15 cellular contexts compared by ENCODE assay signal in genomic region chr2:33340265-33340664, GRCh38.
DNase-seq lines count a peak whose midpoint lies in the region; ATAC-seq, FAIRE-seq and TF ChIP-seq lines count a peak whose summit lies in the region.
"Had no signal": no experiment of that assay in that cellular context is flagged by ENCODE, and none has a peak within 500 bp of the region (broad histone marks: within the 10 kb centered on the region; RNA-seq: fewer than 3 reads in every experiment).

No MANE protein-coding gene starts in this region.

- no peaks in the 10 kb centered on the region for H4K20me1 ChIP-seq in GM23338 (replicated peaks; ENCODE audit: insufficient read depth)

- H3K79me2 ChIP-seq in GM23338 (replicated peaks; ENCODE audit: insufficient read depth), result no peaks in the 10 kb centered on the region

- in situ Hi-C loops in gastrocnemius medialis (cut with MboI; ENCODE audit: low sequenced_read_pairs in 4 of 4), result no loop called here

- no peak overlapping the region for H3K4me3 ChIP-seq in GM23338
- no peak overlapping the region for H3K4me3 ChIP-seq in fibroblast of mammary gland (ENCODE audit: control insufficient read depth, low read depth, low read length)
- H3K4me3 ChIP-seq in gastrocnemius medialis, result no peak overlapping the region
- H3K4me3 ChIP-seq: SJSA1 had no signal

- ATAC-seq in GM23338 (no peak), gastrocnemius medialis (peak; percentile 68 to 81), esophagus mucosa (no peak)
- no peak for ATAC-seq in activated T-cell treated with anti-CD3 and anti-CD28 coated beads, Interleukin-2, amount 50 U/mL, for 4 hours
- ATAC-seq: activated CD8-positive, alpha-beta memory T cell treated with anti-CD3 and anti-CD28 coated beads, Interleukin-2, amount 10 ng/mL, durations not matched to agents 7 days and 5 days had no signal

- no peaks in the 10 kb centered on the region for H3K9me3 ChIP-seq in gastrocnemius medialis
- H3K9me3 ChIP-seq: neutrophil, SJSA1 had no signal

- FAIRE-seq in H54 (lab: Jason Lieb, UNC), result no peak
- FAIRE-seq: colon had no signal

- H3K4me1 Mint-ChIP-seq in GM23338, result no peaks in the 10 kb centered on the region
- peaks cover 15% of the 10 kb centered on the region for H3K4me1 Mint-ChIP-seq in activated T-cell treated with anti-CD3 and anti-CD28 coated beads, Interleukin-2, amount 50 U/mL, for 4 hours (ENCODE audit: low read depth)

- H3K36me3 Mint-ChIP-seq in GM23338 (ENCODE audit: low read depth), result no peaks in the 10 kb centered on the region
- H3K36me3 Mint-ChIP-seq in activated T-cell treated with anti-CD3 and anti-CD28 coated beads, Interleukin-2, amount 50 U/mL, for 4 hours (ENCODE audit: insufficient read depth), result no peaks in the 10 kb centered on the region
- H3K36me3 Mint-ChIP-seq: activated CD8-positive, alpha-beta memory T cell treated with anti-CD3 and anti-CD28 coated beads, Interleukin-2, amount 10 ng/mL, durations not matched to agents 7 days and 5 days; activated naive CD8-positive, alpha-beta T cell had no signal

- no peaks in the 10 kb centered on the region for H3K27me3 Mint-ChIP-seq in GM23338 (ENCODE audit: insufficient read depth, low read depth, poor library complexity)
- H3K27me3 Mint-ChIP-seq in activated T-cell treated with anti-CD3 and anti-CD28 coated beads, Interleukin-2, amount 50 U/mL, for 4 hours (ENCODE audit: low read depth), result peaks cover 4% of the 10 kb centered on the region

- H3K27me3 ChIP-seq in GM23338 (ENCODE audit: insufficient read depth), result no peaks in the 10 kb centered on the region
- H3K27me3 ChIP-seq in gastrocnemius medialis, result no peaks in the 10 kb centered on the region
- H3K27me3 ChIP-seq: neutrophil, SJSA1 had no signal

- H3K9me3 Mint-ChIP-seq in GM23338, result no peaks in the 10 kb centered on the region
- no peaks in the 10 kb centered on the region for H3K9me3 Mint-ChIP-seq in activated T-cell treated with anti-CD3 and anti-CD28 coated beads, Interleukin-2, amount 50 U/mL, for 4 hours

- no peak overlapping the region for H3K4me3 Mint-ChIP-seq in GM23338
- H3K4me3 Mint-ChIP-seq in activated T-cell treated with anti-CD3 and anti-CD28 coated beads, Interleukin-2, amount 50 U/mL, for 4 hours, result no peak overlapping the region
- H3K4me3 Mint-ChIP-seq: activated CD8-positive, alpha-beta memory T cell treated with anti-CD3 and anti-CD28 coated beads, Interleukin-2, amount 10 ng/mL, durations not matched to agents 7 days and 5 days; activated naive CD8-positive, alpha-beta T cell had no signal

- no peaks in the 10 kb centered on the region for H3K4me1 ChIP-seq in GM23338 (ENCODE audit: insufficient read depth)
- no peaks in the 10 kb centered on the region for H3K4me1 ChIP-seq in gastrocnemius medialis
- H3K4me1 ChIP-seq: SJSA1 had no signal

- TF ChIP-seq POLR2A in gastrocnemius medialis (IDR thresholded peaks at IDR 0.05) (no peak), H54 (IDR thresholded peaks at IDR 0.05; ENCODE audit: low read depth, low read length) (no peak)

- TF ChIP-seq CTCF in GM23338 (conservative IDR thresholded peaks at IDR 0.05; ENCODE audit: low read depth in 2 of 2) (no peak), fibroblast of mammary gland (conservative IDR thresholded peaks at IDR 0.05; ENCODE audit: control insufficient read depth, insufficient read depth, low read depth, low read length) (no peak), gastrocnemius medialis (IDR thresholded peaks at IDR 0.05 in 4 of 5, conservative IDR thresholded peaks at IDR 0.05 in 1 of 5) (no peak)

- H3K4me2 ChIP-seq in GM23338, result no peak overlapping the region

- H2AFZ ChIP-seq in GM23338, result no peak overlapping the region

- H3K27ac ChIP-seq in GM23338 (ENCODE audit: low read depth), result no peak overlapping the region
- H3K27ac ChIP-seq in gastrocnemius medialis, result peak overlapping the region in 2 of 4 donors; percentile 6 to 23
- H3K27ac ChIP-seq: neutrophil, SJSA1 had no signal

- intact Hi-C loops in gastrocnemius medialis (cut with DNase I; ENCODE audit: low total_unique reads), result no loop called here

- no peaks in the 10 kb centered on the region for H3F3A ChIP-seq in GM23338 (replicated peaks; ENCODE audit: low read depth)

- DNase-seq in GM23338 (ENCODE audit: low spot score) (no peak), fibroblast of mammary gland (ENCODE audit: low read depth) (peak; percentile 98), left kidney (ENCODE audit: low read depth, low spot score) (peak; percentile 18), gastrocnemius medialis (peak; percentile 38 to 82), H54 (ENCODE audit: insufficient read length, low spot score) (no peak)
- DNase-seq in activated CD4-positive, alpha-beta T cell treated with anti-CD3 and anti-CD28 coated beads for 48 hours, result no peak
- DNase-seq in activated T-cell treated with anti-CD3 and anti-CD28 coated beads, Interleukin-2, amount 50 U/mL, for 4 hours, result no peak
- DNase-seq: activated CD8-positive, alpha-beta memory T cell treated with anti-CD3 and anti-CD28 coated beads, Interleukin-2, amount 10 ng/mL, durations not matched to agents 7 days and 5 days; DMS53; NCI-H146 had no signal

- H3K9me2 ChIP-seq in GM23338 (ENCODE audit: insufficient read depth), result 0 out of 2 replicates have a peak, but pooled peaks cover 7% of the 10 kb centered on the region

- H3K27ac Mint-ChIP-seq in GM23338, result 0 out of 2 replicates have a peak overlapping the region, but pooled peaks have one; percentile 51
- H3K27ac Mint-ChIP-seq: activated CD8-positive, alpha-beta memory T cell treated with anti-CD3 and anti-CD28 coated beads, Interleukin-2, amount 10 ng/mL, durations not matched to agents 7 days and 5 days; activated naive CD8-positive, alpha-beta T cell had no signal

- no peaks in the 10 kb centered on the region for H3K36me3 ChIP-seq in GM23338 (ENCODE audit: insufficient read depth)
- H3K36me3 ChIP-seq in gastrocnemius medialis, result no peaks in the 10 kb centered on the region
- H3K36me3 ChIP-seq: neutrophil, SJSA1 had no signal

TF ChIP-seq in GM23338, 12 proteins besides CTCF, POLR2A, EP300 and RAD21:
- TF ChIP-seq JUNB (IDR thresholded peaks at IDR 0.05; ENCODE audit: unreplicated experiment) (no peak), STAT1 (IDR thresholded peaks at IDR 0.05; ENCODE audit: unreplicated experiment) (no peak), CREB1 (CRISPR knock-in tag; IDR thresholded peaks at IDR 0.05; ENCODE audit: low read depth) (no peak), ZNF462 (CRISPR knock-in tag; IDR thresholded peaks at IDR 0.05) (no peak), EZH2phosphoT487 (IDR thresholded peaks at IDR 0.05; ENCODE audit: unreplicated experiment) (no peak)

Comparison
In these comparisons a context has a peak if more than half of its experiments do, and no peak if none do; other contexts are left out.
1. ATAC-seq: peak in gastrocnemius medialis (2 of 2); none in GM23338 (single experiment), esophagus mucosa (single experiment) and activated T-cell treated with anti-CD3 and anti-CD28 coated beads, Interleukin-2, amount 50 U/mL, for 4 hours (0 of 2).
2. DNase-seq: peak in fibroblast of mammary gland (single experiment), left kidney (single experiment) and gastrocnemius medialis (2 of 2); none in GM23338 (single experiment), activated CD4-positive, alpha-beta T cell treated with anti-CD3 and anti-CD28 coated beads for 48 hours (single experiment), H54 (single experiment) and activated T-cell treated with anti-CD3 and anti-CD28 coated beads, Interleukin-2, amount 50 U/mL, for 4 hours (single experiment).